In the genomic region with DNA sequence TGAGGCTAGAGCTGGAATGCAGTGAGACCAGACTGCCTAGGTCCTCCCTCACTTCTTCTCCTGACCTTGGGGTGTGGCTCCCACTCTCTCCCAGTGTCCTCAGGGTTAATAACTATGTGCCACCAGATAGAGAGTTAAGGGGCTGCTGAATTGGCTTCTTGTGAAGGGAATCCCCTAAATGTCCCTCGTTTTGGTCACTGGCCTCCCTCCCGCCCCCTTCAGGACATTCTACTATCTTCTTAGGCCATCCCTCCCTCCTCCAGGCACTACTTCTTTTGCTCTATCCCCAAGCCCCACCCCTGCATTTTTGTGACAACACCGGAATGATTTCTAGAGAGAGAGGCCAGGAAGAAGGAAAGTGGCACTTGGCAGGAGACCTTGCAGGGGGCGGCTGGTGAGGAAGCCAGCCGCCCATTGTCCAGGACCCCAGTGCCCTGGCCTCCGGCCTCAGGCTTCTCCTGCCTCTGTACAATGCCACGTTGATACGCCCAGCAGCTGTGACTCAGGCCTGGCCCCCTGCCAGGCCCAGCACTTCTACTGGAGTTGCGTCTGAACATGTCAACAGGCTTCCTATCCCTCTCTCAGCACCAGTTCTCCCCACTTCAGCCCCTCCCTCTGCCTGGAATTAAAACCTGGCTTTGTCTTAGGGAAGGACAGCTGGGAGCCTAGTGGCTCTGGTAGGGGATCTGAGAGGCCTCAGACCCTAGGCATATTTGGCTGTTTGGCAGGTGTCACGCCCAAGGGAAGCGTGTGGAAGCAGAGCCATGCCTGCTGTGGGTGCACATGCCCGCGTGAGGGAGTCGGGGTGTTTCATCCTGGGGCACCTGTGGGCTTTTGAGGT, we compare ENCODE assay signal across 1 cellular context.
TF ChIP-seq lines count a peak whose summit lies in the region.

No MANE protein-coding gene starts in this region.

TF ChIP-seq in K562, 482 proteins besides CTCF, POLR2A, EP300 and RAD21 (continued from another document and continues in another):
- TF ChIP-seq, protein P1, sequence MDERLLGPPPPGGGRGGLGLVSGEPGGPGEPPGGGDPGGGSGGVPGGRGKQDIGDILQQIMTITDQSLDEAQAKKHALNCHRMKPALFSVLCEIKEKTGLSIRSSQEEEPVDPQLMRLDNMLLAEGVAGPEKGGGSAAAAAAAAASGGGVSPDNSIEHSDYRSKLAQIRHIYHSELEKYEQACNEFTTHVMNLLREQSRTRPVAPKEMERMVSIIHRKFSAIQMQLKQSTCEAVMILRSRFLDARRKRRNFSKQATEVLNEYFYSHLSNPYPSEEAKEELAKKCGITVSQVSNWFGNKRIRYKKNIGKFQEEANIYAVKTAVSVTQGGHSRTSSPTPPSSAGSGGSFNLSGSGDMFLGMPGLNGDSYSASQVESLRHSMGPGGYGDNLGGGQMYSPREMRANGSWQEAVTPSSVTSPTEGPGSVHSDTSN (CRISPR knock-in tag; IDR thresholded peaks at IDR 0.05; ENCODE audit: low read depth) = no peak
- TF ChIP-seq, protein P1 (tag; conservative IDR thresholded peaks at IDR 0.05; ENCODE audit: low read depth) = peak; percentile 60; the same call in 1 of the 2 replicates
- TF ChIP-seq C11orf30 (IDR thresholded peaks at IDR 0.05; ENCODE audit: low read depth) = 0 out of 2 replicates have a peak, but pooled peaks have one; percentile 34
- TF ChIP-seq PML (IDR thresholded peaks at IDR 0.05; ENCODE audit: low read length) = no peak
- TF ChIP-seq XRCC5 (IDR thresholded peaks at IDR 0.05; ENCODE audit: low read depth, low read length) = no peak
- no peak for TF ChIP-seq SRF (CRISPR knock-in tag; IDR thresholded peaks at IDR 0.05)
- no peak for TF ChIP-seq KLF13 (tag; IDR thresholded peaks at IDR 0.05; ENCODE audit: borderline replicate concordance, low read depth)
- TF ChIP-seq, protein P2, sequence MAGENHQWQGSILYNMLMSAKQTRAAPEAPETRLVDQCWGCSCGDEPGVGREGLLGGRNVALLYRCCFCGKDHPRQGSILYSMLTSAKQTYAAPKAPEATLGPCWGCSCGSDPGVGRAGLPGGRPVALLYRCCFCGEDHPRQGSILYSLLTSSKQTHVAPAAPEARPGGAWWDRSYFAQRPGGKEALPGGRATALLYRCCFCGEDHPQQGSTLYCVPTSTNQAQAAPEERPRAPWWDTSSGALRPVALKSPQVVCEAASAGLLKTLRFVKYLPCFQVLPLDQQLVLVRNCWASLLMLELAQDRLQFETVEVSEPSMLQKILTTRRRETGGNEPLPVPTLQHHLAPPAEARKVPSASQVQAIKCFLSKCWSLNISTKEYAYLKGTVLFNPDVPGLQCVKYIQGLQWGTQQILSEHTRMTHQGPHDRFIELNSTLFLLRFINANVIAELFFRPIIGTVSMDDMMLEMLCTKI (IDR thresholded peaks at IDR 0.05; ENCODE audit: partially characterized antibody) = no peak
- TF ChIP-seq KLF16 (IDR thresholded peaks at IDR 0.05) = no peak
- TF ChIP-seq, protein P3, sequence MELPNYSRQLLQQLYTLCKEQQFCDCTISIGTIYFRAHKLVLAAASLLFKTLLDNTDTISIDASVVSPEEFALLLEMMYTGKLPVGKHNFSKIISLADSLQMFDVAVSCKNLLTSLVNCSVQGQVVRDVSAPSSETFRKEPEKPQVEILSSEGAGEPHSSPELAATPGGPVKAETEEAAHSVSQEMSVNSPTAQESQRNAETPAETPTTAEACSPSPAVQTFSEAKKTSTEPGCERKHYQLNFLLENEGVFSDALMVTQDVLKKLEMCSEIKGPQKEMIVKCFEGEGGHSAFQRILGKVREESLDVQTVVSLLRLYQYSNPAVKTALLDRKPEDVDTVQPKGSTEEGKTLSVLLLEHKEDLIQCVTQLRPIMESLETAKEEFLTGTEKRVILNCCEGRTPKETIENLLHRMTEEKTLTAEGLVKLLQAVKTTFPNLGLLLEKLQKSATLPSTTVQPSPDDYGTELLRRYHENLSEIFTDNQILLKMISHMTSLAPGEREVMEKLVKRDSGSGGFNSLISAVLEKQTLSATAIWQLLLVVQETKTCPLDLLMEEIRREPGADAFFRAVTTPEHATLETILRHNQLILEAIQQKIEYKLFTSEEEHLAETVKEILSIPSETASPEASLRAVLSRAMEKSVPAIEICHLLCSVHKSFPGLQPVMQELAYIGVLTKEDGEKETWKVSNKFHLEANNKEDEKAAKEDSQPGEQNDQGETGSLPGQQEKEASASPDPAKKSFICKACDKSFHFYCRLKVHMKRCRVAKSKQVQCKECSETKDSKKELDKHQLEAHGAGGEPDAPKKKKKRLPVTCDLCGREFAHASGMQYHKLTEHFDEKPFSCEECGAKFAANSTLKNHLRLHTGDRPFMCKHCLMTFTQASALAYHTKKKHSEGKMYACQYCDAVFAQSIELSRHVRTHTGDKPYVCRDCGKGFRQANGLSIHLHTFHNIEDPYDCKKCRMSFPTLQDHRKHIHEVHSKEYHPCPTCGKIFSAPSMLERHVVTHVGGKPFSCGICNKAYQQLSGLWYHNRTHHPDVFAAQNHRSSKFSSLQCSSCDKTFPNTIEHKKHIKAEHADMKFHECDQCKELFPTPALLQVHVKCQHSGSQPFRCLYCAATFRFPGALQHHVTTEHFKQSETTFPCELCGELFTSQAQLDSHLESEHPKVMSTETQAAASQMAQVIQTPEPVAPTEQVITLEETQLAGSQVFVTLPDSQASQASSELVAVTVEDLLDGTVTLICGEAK (IDR thresholded peaks at IDR 0.05) = no peak
- TF ChIP-seq, protein P3 (CRISPR knock-in tag; IDR thresholded peaks at IDR 0.05) = no peak
- peak; percentile 85 for TF ChIP-seq DPF2 (IDR thresholded peaks at IDR 0.05)
- no peak for TF ChIP-seq CREB1 (IDR thresholded peaks at IDR 0.05)
- TF ChIP-seq CREB1 (CRISPR knock-in tag; IDR thresholded peaks at IDR 0.05) = no peak
- no peak for TF ChIP-seq PHF20 (IDR thresholded peaks at IDR 0.05; ENCODE audit: partially characterized antibody)
- TF ChIP-seq TRIM28 (IDR thresholded peaks at IDR 0.05) = peak; percentile 31; the same call in 1 of the 2 replicates
- no peak for TF ChIP-seq HIVEP1 (CRISPR knock-in tag; IDR thresholded peaks at IDR 0.05)
- TF ChIP-seq, protein P4, sequence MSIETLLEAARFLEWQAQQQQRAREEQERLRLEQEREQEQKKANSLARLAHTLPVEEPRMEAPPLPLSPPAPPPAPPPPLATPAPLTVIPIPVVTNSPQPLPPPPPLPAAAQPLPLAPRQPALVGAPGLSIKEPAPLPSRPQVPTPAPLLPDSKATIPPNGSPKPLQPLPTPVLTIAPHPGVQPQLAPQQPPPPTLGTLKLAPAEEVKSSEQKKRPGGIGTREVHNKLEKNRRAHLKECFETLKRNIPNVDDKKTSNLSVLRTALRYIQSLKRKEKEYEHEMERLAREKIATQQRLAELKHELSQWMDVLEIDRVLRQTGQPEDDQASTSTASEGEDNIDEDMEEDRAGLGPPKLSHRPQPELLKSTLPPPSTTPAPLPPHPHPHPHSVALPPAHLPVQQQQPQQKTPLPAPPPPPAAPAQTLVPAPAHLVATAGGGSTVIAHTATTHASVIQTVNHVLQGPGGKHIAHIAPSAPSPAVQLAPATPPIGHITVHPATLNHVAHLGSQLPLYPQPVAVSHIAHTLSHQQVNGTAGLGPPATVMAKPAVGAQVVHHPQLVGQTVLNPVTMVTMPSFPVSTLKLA (conservative IDR thresholded peaks at IDR 0.05) = peak; percentile 78 to 91
- TF ChIP-seq, protein P5, sequence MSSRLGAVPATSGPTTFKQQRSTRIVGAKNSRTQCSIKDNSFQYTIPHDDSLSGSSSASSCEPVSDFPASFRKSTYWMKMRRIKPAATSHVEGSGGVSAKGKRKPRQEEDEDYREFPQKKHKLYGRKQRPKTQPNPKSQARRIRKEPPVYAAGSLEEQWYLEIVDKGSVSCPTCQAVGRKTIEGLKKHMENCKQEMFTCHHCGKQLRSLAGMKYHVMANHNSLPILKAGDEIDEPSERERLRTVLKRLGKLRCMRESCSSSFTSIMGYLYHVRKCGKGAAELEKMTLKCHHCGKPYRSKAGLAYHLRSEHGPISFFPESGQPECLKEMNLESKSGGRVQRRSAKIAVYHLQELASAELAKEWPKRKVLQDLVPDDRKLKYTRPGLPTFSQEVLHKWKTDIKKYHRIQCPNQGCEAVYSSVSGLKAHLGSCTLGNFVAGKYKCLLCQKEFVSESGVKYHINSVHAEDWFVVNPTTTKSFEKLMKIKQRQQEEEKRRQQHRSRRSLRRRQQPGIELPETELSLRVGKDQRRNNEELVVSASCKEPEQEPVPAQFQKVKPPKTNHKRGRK (tag; IDR thresholded peaks at IDR 0.05) = no peak
- no peak for TF ChIP-seq ZNF146 (CRISPR knock-in tag; IDR thresholded peaks at IDR 0.05; ENCODE audit: unreplicated experiment)
- TF ChIP-seq FUS (optimal IDR thresholded peaks at IDR 0.05; ENCODE audit: low read depth, low read length) = no peak
- TF ChIP-seq CBFA2T2 (conservative IDR thresholded peaks at IDR 0.05) = no peak
- no peak for TF ChIP-seq ZNF239 (CRISPR knock-in tag; IDR thresholded peaks at IDR 0.05)
- no peak for TF ChIP-seq ZNF217 (CRISPR knock-in tag; IDR thresholded peaks at IDR 0.05)
- TF ChIP-seq, protein P6, sequence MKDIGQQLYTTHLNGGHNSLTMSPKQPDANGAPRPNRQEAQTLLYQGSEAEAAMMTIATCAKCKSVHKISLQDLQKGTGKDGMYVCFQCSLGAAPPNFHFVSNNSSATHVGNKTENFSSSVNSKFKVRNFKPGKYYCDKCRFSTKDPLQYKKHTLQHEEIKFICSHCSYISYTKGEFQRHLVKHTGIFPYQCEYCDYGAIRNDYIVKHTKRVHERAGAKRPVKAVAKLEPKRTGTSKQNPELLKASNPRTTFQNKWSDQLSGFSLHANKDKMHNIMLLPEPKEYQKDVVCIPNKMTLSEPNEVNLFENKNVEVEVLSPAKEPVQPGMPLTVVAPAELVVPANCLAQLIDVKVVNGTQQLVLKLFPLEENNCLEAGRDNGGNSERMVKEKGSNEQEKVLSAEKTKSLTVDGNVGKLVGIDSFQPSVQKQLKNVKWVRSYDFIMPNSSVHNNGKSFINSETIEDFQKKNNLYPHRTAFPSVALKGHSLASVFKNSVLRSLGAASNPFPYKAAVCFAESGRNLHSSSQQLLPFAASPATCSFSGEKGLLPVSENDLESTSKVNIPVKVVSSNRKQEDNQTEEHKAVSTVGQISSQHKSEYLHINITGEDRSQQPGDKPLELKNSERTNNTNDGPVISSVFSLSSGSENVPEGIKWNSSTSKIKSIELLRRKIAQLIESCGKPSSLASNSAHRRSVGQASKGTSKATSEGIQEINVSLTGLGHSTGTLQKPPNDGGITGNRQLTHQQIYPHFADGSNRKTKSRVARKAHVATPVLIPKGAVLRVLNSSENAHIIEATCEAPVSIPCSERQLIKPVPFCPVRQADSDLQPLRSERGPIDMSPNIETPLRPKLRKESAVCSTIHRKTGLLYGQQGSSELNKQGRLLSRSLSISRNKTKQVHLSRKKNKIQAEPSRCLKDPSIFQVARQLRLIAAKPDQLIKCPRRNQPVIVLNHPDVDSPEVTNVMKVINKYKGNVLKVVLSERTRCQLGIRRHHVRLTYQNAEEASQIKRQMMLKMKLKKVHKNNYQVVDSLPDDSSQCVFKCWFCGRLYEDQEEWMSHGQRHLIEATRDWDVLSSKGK (CRISPR knock-in tag; IDR thresholded peaks at IDR 0.05) = no peak
- TF ChIP-seq PTRF (tag; IDR thresholded peaks at IDR 0.05) = no peak
- TF ChIP-seq GABPB1 (CRISPR knock-in tag; IDR thresholded peaks at IDR 0.05) = peak; percentile 37; the same call in 1 of the 2 replicates
- TF ChIP-seq PRPF4 (IDR thresholded peaks at IDR 0.05; ENCODE audit: insufficient read depth, low read depth, low read length, poor library complexity, severe bottlenecking) = no peak
- TF ChIP-seq, protein P7, sequence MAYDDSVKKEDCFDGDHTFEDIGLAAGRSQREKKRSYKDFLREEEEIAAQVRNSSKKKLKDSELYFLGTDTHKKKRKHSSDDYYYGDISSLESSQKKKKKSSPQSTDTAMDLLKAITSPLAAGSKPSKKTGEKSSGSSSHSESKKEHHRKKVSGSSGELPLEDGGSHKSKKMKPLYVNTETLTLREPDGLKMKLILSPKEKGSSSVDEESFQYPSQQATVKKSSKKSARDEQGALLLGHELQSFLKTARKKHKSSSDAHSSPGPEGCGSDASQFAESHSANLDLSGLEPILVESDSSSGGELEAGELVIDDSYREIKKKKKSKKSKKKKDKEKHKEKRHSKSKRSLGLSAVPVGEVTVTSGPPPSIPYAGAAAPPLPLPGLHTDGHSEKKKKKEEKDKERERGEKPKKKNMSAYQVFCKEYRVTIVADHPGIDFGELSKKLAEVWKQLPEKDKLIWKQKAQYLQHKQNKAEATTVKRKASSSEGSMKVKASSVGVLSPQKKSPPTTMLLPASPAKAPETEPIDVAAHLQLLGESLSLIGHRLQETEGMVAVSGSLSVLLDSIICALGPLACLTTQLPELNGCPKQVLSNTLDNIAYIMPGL (CRISPR knock-in tag; IDR thresholded peaks at IDR 0.05) = no peak; the same call in 1 of the 2 replicates
